ENCODE assay signal across 1 cellular context in genomic region chr6:37202788-37203491, GRCh38.
TF ChIP-seq lines count a peak whose summit lies in the region.

No MANE protein-coding gene starts in this region.

TF ChIP-seq in K562, 482 proteins besides CTCF, POLR2A, EP300 and RAD21 (continues in another document):
- TF ChIP-seq MAFF (IDR thresholded peaks at IDR 0.05; ENCODE audit: low read length) = no peak
- TF ChIP-seq, protein P1, sequence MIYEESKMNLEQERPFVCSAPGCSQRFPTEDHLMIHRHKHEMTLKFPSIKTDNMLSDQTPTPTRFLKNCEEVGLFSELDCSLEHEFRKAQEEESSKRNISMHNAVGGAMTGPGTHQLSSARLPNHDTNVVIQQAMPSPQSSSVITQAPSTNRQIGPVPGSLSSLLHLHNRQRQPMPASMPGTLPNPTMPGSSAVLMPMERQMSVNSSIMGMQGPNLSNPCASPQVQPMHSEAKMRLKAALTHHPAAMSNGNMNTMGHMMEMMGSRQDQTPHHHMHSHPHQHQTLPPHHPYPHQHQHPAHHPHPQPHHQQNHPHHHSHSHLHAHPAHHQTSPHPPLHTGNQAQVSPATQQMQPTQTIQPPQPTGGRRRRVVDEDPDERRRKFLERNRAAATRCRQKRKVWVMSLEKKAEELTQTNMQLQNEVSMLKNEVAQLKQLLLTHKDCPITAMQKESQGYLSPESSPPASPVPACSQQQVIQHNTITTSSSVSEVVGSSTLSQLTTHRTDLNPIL (CRISPR knock-in tag; IDR thresholded peaks at IDR 0.05) = no peak
- no peak for TF ChIP-seq ZFX (CRISPR knock-in tag; IDR thresholded peaks at IDR 0.05)
- peak; percentile 25 for TF ChIP-seq TAF9B (IDR thresholded peaks at IDR 0.05; ENCODE audit: partially characterized antibody)
- no peak for TF ChIP-seq ELF4 (CRISPR knock-in tag; IDR thresholded peaks at IDR 0.05)
- no peak for TF ChIP-seq ZKSCAN1 (IDR thresholded peaks at IDR 0.05; ENCODE audit: low read depth, low read length)
- no peak for TF ChIP-seq SUPT5H (IDR thresholded peaks at IDR 0.05)
- TF ChIP-seq ZNF431 (CRISPR knock-in tag; IDR thresholded peaks at IDR 0.05) = no peak
- no peak for TF ChIP-seq NFRKB (IDR thresholded peaks at IDR 0.05; ENCODE audit: low read depth)
- TF ChIP-seq CBX5 (IDR thresholded peaks at IDR 0.05; ENCODE audit: borderline replicate concordance, low read depth) = no peak
- TF ChIP-seq PHB2 (IDR thresholded peaks at IDR 0.05; ENCODE audit: low read depth) = no peak
- peak; percentile 81 for TF ChIP-seq CBFA2T3 (IDR thresholded peaks at IDR 0.05)
- no peak for TF ChIP-seq RBM15 (IDR thresholded peaks at IDR 0.05; ENCODE audit: insufficient read depth, low read length)
- TF ChIP-seq L3MBTL2 (IDR thresholded peaks at IDR 0.05) = no peak
- TF ChIP-seq, protein P2, sequence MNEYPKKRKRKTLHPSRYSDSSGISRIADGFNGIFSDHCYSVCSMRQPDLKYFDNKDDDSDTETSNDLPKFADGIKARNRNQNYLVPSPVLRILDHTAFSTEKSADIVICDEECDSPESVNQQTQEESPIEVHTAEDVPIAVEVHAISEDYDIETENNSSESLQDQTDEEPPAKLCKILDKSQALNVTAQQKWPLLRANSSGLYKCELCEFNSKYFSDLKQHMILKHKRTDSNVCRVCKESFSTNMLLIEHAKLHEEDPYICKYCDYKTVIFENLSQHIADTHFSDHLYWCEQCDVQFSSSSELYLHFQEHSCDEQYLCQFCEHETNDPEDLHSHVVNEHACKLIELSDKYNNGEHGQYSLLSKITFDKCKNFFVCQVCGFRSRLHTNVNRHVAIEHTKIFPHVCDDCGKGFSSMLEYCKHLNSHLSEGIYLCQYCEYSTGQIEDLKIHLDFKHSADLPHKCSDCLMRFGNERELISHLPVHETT (CRISPR knock-in tag; conservative IDR thresholded peaks at IDR 0.05 in 1 of 2, IDR thresholded peaks at IDR 0.05 in 1 of 2) = no peak
- no peak for TF ChIP-seq XRCC5 (IDR thresholded peaks at IDR 0.05; ENCODE audit: low read depth, low read length)
- TF ChIP-seq SP1 (CRISPR knock-in tag; IDR thresholded peaks at IDR 0.05) = no peak
- TF ChIP-seq ETV6 (IDR thresholded peaks at IDR 0.05; ENCODE audit: borderline replicate concordance in 1 of 2, low read depth in 2 of 2, low read length in 1 of 2) = peak in 1 of 2 experiments; percentile 63; a peak in 1 of 4 replicates
- TF ChIP-seq ETV6 (CRISPR knock-in tag; IDR thresholded peaks at IDR 0.05; ENCODE audit: borderline replicate concordance) = no peak
- peak; percentile 20 for TF ChIP-seq HDAC3 (IDR thresholded peaks at IDR 0.05; ENCODE audit: borderline replicate concordance, partially characterized antibody)
- no peak for TF ChIP-seq SMAD2 (IDR thresholded peaks at IDR 0.05; ENCODE audit: low read depth, low read length)
- no peak for TF ChIP-seq ZNF318 (IDR thresholded peaks at IDR 0.05; ENCODE audit: borderline replicate concordance in 1 of 2, low read depth in 1 of 2)
- TF ChIP-seq ZKSCAN8 (CRISPR knock-in tag; IDR thresholded peaks at IDR 0.05) = peak; percentile 52; the same call in 1 of the 2 replicates
- no peak for TF ChIP-seq SRSF7 (optimal IDR thresholded peaks at IDR 0.05; ENCODE audit: low read depth, low read length)
- no peak for TF ChIP-seq ZNF644 (tag; IDR thresholded peaks at IDR 0.05; ENCODE audit: low read depth)
- TF ChIP-seq DDX20 (tag; IDR thresholded peaks at IDR 0.05; ENCODE audit: low read depth) = no peak
- no peak for TF ChIP-seq SMARCC2 (IDR thresholded peaks at IDR 0.05; ENCODE audit: low read depth)
- no peak for TF ChIP-seq OTX1 (CRISPR knock-in tag; IDR thresholded peaks at IDR 0.05)
- no peak for TF ChIP-seq ZNF121 (CRISPR knock-in tag; conservative IDR thresholded peaks at IDR 0.05)
- TF ChIP-seq GATA2 (CRISPR knock-in tag; IDR thresholded peaks at IDR 0.05) = 0 out of 2 replicates have a peak, but pooled peaks have one; percentile 13
- no peak for TF ChIP-seq ZNF212 (CRISPR knock-in tag; IDR thresholded peaks at IDR 0.05)
- TF ChIP-seq KLF10 (CRISPR knock-in tag; IDR thresholded peaks at IDR 0.05) = no peak
- TF ChIP-seq SMC3 (conservative IDR thresholded peaks at IDR 0.05; ENCODE audit: insufficient read depth, low read depth, low read length) = no peak
- peak; percentile 61; the same call in 1 of the 2 replicates for TF ChIP-seq DPF2 (IDR thresholded peaks at IDR 0.05)
- TF ChIP-seq POLR3G (IDR thresholded peaks at IDR 0.05; ENCODE audit: extremely low read depth, insufficient read length, insufficient replicate concordance) = no peak
- no peak for TF ChIP-seq ZNF124 (CRISPR knock-in tag; IDR thresholded peaks at IDR 0.05)
- TF ChIP-seq, protein P3, sequence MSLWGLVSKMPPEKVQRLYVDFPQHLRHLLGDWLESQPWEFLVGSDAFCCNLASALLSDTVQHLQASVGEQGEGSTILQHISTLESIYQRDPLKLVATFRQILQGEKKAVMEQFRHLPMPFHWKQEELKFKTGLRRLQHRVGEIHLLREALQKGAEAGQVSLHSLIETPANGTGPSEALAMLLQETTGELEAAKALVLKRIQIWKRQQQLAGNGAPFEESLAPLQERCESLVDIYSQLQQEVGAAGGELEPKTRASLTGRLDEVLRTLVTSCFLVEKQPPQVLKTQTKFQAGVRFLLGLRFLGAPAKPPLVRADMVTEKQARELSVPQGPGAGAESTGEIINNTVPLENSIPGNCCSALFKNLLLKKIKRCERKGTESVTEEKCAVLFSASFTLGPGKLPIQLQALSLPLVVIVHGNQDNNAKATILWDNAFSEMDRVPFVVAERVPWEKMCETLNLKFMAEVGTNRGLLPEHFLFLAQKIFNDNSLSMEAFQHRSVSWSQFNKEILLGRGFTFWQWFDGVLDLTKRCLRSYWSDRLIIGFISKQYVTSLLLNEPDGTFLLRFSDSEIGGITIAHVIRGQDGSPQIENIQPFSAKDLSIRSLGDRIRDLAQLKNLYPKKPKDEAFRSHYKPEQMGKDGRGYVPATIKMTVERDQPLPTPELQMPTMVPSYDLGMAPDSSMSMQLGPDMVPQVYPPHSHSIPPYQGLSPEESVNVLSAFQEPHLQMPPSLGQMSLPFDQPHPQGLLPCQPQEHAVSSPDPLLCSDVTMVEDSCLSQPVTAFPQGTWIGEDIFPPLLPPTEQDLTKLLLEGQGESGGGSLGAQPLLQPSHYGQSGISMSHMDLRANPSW (CRISPR knock-in tag; IDR thresholded peaks at IDR 0.05) = no peak
- TF ChIP-seq FOXA1 (IDR thresholded peaks at IDR 0.05; ENCODE audit: borderline replicate concordance) = no peak
- TF ChIP-seq, protein P4, sequence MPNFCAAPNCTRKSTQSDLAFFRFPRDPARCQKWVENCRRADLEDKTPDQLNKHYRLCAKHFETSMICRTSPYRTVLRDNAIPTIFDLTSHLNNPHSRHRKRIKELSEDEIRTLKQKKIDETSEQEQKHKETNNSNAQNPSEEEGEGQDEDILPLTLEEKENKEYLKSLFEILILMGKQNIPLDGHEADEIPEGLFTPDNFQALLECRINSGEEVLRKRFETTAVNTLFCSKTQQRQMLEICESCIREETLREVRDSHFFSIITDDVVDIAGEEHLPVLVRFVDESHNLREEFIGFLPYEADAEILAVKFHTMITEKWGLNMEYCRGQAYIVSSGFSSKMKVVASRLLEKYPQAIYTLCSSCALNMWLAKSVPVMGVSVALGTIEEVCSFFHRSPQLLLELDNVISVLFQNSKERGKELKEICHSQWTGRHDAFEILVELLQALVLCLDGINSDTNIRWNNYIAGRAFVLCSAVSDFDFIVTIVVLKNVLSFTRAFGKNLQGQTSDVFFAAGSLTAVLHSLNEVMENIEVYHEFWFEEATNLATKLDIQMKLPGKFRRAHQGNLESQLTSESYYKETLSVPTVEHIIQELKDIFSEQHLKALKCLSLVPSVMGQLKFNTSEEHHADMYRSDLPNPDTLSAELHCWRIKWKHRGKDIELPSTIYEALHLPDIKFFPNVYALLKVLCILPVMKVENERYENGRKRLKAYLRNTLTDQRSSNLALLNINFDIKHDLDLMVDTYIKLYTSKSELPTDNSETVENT (CRISPR knock-in tag; IDR thresholded peaks at IDR 0.05) = no peak
- TF ChIP-seq, protein P5, sequence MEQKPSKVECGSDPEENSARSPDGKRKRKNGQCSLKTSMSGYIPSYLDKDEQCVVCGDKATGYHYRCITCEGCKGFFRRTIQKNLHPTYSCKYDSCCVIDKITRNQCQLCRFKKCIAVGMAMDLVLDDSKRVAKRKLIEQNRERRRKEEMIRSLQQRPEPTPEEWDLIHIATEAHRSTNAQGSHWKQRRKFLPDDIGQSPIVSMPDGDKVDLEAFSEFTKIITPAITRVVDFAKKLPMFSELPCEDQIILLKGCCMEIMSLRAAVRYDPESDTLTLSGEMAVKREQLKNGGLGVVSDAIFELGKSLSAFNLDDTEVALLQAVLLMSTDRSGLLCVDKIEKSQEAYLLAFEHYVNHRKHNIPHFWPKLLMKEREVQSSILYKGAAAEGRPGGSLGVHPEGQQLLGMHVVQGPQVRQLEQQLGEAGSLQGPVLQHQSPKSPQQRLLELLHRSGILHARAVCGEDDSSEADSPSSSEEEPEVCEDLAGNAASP (IDR thresholded peaks at IDR 0.05) = no peak
- TF ChIP-seq CHD2 (IDR thresholded peaks at IDR 0.05; ENCODE audit: low read depth, low read length) = no peak
- TF ChIP-seq BHLHE40 (IDR thresholded peaks at IDR 0.05; ENCODE audit: low read length) = peak; percentile 17; the same call in 1 of the 2 replicates
- TF ChIP-seq, protein P6, sequence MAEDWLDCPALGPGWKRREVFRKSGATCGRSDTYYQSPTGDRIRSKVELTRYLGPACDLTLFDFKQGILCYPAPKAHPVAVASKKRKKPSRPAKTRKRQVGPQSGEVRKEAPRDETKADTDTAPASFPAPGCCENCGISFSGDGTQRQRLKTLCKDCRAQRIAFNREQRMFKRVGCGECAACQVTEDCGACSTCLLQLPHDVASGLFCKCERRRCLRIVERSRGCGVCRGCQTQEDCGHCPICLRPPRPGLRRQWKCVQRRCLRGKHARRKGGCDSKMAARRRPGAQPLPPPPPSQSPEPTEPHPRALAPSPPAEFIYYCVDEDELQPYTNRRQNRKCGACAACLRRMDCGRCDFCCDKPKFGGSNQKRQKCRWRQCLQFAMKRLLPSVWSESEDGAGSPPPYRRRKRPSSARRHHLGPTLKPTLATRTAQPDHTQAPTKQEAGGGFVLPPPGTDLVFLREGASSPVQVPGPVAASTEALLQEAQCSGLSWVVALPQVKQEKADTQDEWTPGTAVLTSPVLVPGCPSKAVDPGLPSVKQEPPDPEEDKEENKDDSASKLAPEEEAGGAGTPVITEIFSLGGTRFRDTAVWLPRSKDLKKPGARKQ (CRISPR knock-in tag; IDR thresholded peaks at IDR 0.05) = no peak
- TF ChIP-seq GATAD2A (IDR thresholded peaks at IDR 0.05) = no peak
- TF ChIP-seq, protein P7, sequence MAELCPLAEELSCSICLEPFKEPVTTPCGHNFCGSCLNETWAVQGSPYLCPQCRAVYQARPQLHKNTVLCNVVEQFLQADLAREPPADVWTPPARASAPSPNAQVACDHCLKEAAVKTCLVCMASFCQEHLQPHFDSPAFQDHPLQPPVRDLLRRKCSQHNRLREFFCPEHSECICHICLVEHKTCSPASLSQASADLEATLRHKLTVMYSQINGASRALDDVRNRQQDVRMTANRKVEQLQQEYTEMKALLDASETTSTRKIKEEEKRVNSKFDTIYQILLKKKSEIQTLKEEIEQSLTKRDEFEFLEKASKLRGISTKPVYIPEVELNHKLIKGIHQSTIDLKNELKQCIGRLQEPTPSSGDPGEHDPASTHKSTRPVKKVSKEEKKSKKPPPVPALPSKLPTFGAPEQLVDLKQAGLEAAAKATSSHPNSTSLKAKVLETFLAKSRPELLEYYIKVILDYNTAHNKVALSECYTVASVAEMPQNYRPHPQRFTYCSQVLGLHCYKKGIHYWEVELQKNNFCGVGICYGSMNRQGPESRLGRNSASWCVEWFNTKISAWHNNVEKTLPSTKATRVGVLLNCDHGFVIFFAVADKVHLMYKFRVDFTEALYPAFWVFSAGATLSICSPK (IDR thresholded peaks at IDR 0.05; ENCODE audit: borderline replicate concordance) = no peak
- no peak; the same call in none of the 2 replicates for TF ChIP-seq TCF3 (CRISPR knock-in tag; IDR thresholded peaks at IDR 0.05)
